In genomic region chr3:53675942-53676341, GRCh38 we compare ENCODE assay signal across 13 cellular contexts.
DNase-seq lines count a peak whose midpoint lies in the region; ATAC-seq and TF ChIP-seq lines count a peak whose summit lies in the region.
"Had no signal": no experiment of that assay in that cellular context is flagged by ENCODE, and none has a peak within 500 bp of the region (broad histone marks: within the 10 kb centered on the region; RNA-seq: fewer than 3 reads in every experiment).

No MANE protein-coding gene starts in this region.

- H3K27me3 ChIP-seq in BLaER1 (no peaks in the 10 kb centered on the region), right cardiac atrium (ENCODE audit: control insufficient read depth, insufficient read depth) (no peaks in the 10 kb centered on the region), adrenal gland (no peaks in the 10 kb centered on the region)

- no peak for TF ChIP-seq CTCF in adrenal gland (IDR thresholded peaks at IDR 0.05)

- H3K36me3 Mint-ChIP-seq in activated CD4-positive, alpha-beta T cell treated with anti-CD3 and anti-CD28 coated beads, Interleukin-2, amount 10 ng/mL, durations not matched to agents 24 days and 14 days (ENCODE audit: low read depth): no peaks in the 10 kb centered on the region
- no peaks in the 10 kb centered on the region for H3K36me3 Mint-ChIP-seq in activated naive CD8-positive, alpha-beta T cell treated with anti-CD3 and anti-CD28 coated beads, Interleukin-2, amount 50 U/mL, for 24 hours (ENCODE audit: low read depth)
- H3K36me3 Mint-ChIP-seq: CD4-positive, CD25-positive, alpha-beta regulatory T cell had no signal

- no peaks in the 10 kb centered on the region for H3K4me1 Mint-ChIP-seq in activated CD4-positive, alpha-beta T cell treated with anti-CD3 and anti-CD28 coated beads, Interleukin-2, amount 10 ng/mL, durations not matched to agents 24 days and 14 days
- no peaks in the 10 kb centered on the region for H3K4me1 Mint-ChIP-seq in activated naive CD8-positive, alpha-beta T cell treated with anti-CD3 and anti-CD28 coated beads, Interleukin-2, amount 50 U/mL, for 24 hours
- H3K4me1 Mint-ChIP-seq: CD4-positive, CD25-positive, alpha-beta regulatory T cell had no signal

- no peaks in the 10 kb centered on the region for H3K9me3 Mint-ChIP-seq in activated CD4-positive, alpha-beta T cell treated with anti-CD3 and anti-CD28 coated beads, Interleukin-2, amount 10 ng/mL, durations not matched to agents 24 days and 14 days
- H3K9me3 Mint-ChIP-seq in activated naive CD8-positive, alpha-beta T cell treated with anti-CD3 and anti-CD28 coated beads, Interleukin-2, amount 50 U/mL, for 24 hours: no peaks in the 10 kb centered on the region
- H3K9me3 Mint-ChIP-seq: CD4-positive, CD25-positive, alpha-beta regulatory T cell had no signal

- H3K4me2 ChIP-seq in BLaER1: peak overlapping the region; percentile 64

- peaks cover 11% of the 10 kb centered on the region for H3K27me3 Mint-ChIP-seq in activated CD4-positive, alpha-beta T cell treated with anti-CD3 and anti-CD28 coated beads, Interleukin-2, amount 10 ng/mL, durations not matched to agents 24 days and 14 days
- peaks cover 18% of the 10 kb centered on the region for H3K27me3 Mint-ChIP-seq in activated naive CD8-positive, alpha-beta T cell treated with anti-CD3 and anti-CD28 coated beads, Interleukin-2, amount 50 U/mL, for 24 hours

- peak; percentile 46 for DNase-seq in activated CD4-positive, alpha-beta T cell treated with anti-CD3 and anti-CD28 coated beads, Interleukin-2, amount 10 ng/mL, durations not matched to agents 24 days and 14 days
- DNase-seq in activated CD4-positive, alpha-beta T cell treated with anti-CD3 and anti-CD28 coated beads for 4 hours: no peak
- DNase-seq in cerebellar cortex (ENCODE audit: low spot score) (peak; percentile 18), right cardiac atrium (peak; percentile 27 to 73 (median 70)), adrenal gland (no peak)
- no peak for DNase-seq in activated naive CD8-positive, alpha-beta T cell treated with anti-CD3 and anti-CD28 coated beads, Interleukin-2, amount 50 U/mL, for 24 hours
- DNase-seq: CD4-positive, CD25-positive, alpha-beta regulatory T cell; DMS53; IMR-90 had no signal

- H3K4me3 Mint-ChIP-seq in activated CD4-positive, alpha-beta T cell treated with anti-CD3 and anti-CD28 coated beads, Interleukin-2, amount 10 ng/mL, durations not matched to agents 24 days and 14 days: no peak overlapping the region
- H3K4me3 Mint-ChIP-seq in activated naive CD8-positive, alpha-beta T cell treated with anti-CD3 and anti-CD28 coated beads, Interleukin-2, amount 50 U/mL, for 24 hours: no peak overlapping the region
- H3K4me3 Mint-ChIP-seq: CD4-positive, CD25-positive, alpha-beta regulatory T cell had no signal

- H3K4me3 ChIP-seq in BLaER1: no peak overlapping the region
- no peak overlapping the region for H3K4me3 ChIP-seq in right cardiac atrium (ENCODE audit: low read length)
- no peak overlapping the region for H3K4me3 ChIP-seq in adrenal gland

- peak; percentile 53 to 58 for ATAC-seq in right cardiac atrium
- ATAC-seq in GM21390 (IDR thresholded peaks at IDR 0.05; ENCODE audit: unreplicated experiment): no peak
- ATAC-seq in activated naive CD8-positive, alpha-beta T cell treated with anti-CD3 and anti-CD28 coated beads, Interleukin-2, amount 50 U/mL, for 24 hours: no peak
- ATAC-seq: HCT116 had no signal

- intact Hi-C loops in activated CD4-positive, alpha-beta T cell treated with anti-CD3 and anti-CD28 coated beads, Interleukin-2, amount 10 ng/mL, durations not matched to agents 24 days and 14 days (cut with micrococcal nuclease): loop anchor here (5.0 kb wide), 1 partner anchor 36 kb away; no protein-coding TSS in a partner anchor
- intact Hi-C loops in right cardiac atrium (cut with DNase I): loop anchor here in 1 of 4 donors (2.0 kb wide), 1 partner anchor 33 kb away; no protein-coding TSS in a partner anchor
- intact Hi-C loops in adrenal gland (cut with DNase I): no loop called here

- H3K9me3 ChIP-seq in BLaER1 (no peaks in the 10 kb centered on the region), right cardiac atrium (ENCODE audit: control insufficient read depth, low read length) (no peaks in the 10 kb centered on the region), adrenal gland (replicated peaks in 1 of 3) (no peaks in the 10 kb centered on the region)

- no peak for TF ChIP-seq POLR2A in adrenal gland (IDR thresholded peaks at IDR 0.05)

- WGBS in right cardiac atrium: 46% methylated on average over 11 of the region's 11 CpGs
- WGBS in adrenal gland, 4 donors: 79 to 82% (median 82%) methylated on average over 11 of the region's 11 CpGs

- no peaks in the 10 kb centered on the region for H4K20me1 ChIP-seq in BLaER1

- H3K36me3 ChIP-seq in BLaER1: no peaks in the 10 kb centered on the region
- no peaks in the 10 kb centered on the region for H3K36me3 ChIP-seq in adrenal gland (replicated peaks in 1 of 2)

- H3K27ac Mint-ChIP-seq in activated CD4-positive, alpha-beta T cell treated with anti-CD3 and anti-CD28 coated beads, Interleukin-2, amount 10 ng/mL, durations not matched to agents 24 days and 14 days: no peak overlapping the region
- H3K27ac Mint-ChIP-seq in activated naive CD8-positive, alpha-beta T cell treated with anti-CD3 and anti-CD28 coated beads, Interleukin-2, amount 50 U/mL, for 24 hours: no peak overlapping the region
- H3K27ac Mint-ChIP-seq: CD4-positive, CD25-positive, alpha-beta regulatory T cell had no signal

- H3K27ac ChIP-seq in BLaER1 (no peak overlapping the region), right cardiac atrium (ENCODE audit: low read length) (peak overlapping the region; percentile 75), adrenal gland (peak overlapping the region in 1 of 5 donors; percentile 58)
- H3K27ac ChIP-seq: 22Rv1 had no signal

- H3K9ac ChIP-seq in BLaER1: no peak overlapping the region

- H3K4me1 ChIP-seq in BLaER1 (peaks cover 42% of the 10 kb centered on the region), right cardiac atrium (ENCODE audit: control insufficient read depth, insufficient read depth, low read length) (peaks cover 5% of the 10 kb centered on the region), adrenal gland (replicated peaks in 1 of 2) (peaks cover 0 to 7% of the 10 kb centered on the region in 2 donors)

Comparison
In these comparisons a context has a peak if more than half of its experiments do, and no peak if none do; other contexts are left out.
1. DNase-seq: peak in activated CD4-positive, alpha-beta T cell treated with anti-CD3 and anti-CD28 coated beads, Interleukin-2, amount 10 ng/mL, durations not matched to agents 24 days and 14 days (single experiment), cerebellar cortex (single experiment) and right cardiac atrium (3 of 3); none in activated CD4-positive, alpha-beta T cell treated with anti-CD3 and anti-CD28 coated beads for 4 hours (0 of 2), activated naive CD8-positive, alpha-beta T cell treated with anti-CD3 and anti-CD28 coated beads, Interleukin-2, amount 50 U/mL, for 24 hours (single experiment) and adrenal gland (0 of 7).
2. ATAC-seq: peak in right cardiac atrium (2 of 2); none in GM21390 (single experiment) and activated naive CD8-positive, alpha-beta T cell treated with anti-CD3 and anti-CD28 coated beads, Interleukin-2, amount 50 U/mL, for 24 hours (single experiment).